In the genomic region with DNA sequence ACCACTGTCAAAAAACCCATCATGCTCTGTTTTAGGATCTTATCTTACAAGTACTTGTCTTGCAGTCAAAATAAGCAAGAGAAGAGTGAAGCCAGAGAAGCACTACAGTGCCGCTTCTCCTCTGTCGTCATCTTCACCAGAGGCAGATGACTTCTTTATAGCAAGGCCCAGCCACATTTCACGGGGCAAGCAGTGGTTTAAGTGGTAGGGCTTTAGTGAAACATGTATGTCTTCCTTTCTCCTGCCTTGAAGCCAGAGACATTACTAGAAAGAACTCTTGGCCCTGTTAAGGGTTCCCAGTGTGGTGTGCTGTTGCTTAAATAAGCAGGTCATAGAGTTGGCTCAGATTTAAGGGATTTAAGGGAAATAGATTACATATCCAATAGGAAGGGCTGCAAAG, we compare ENCODE assay signal across 15 cellular contexts. TPM values are rescaled to one million over a fixed set of nuclear protein-coding genes. Genes with fewer than 3 reads are reported as not detected.
DNase-seq lines count a peak whose midpoint lies in the region; ATAC-seq and TF ChIP-seq lines count a peak whose summit lies in the region.
"Had no signal": no experiment of that assay in that cellular context is flagged by ENCODE, and none has a peak within 500 bp of the region (broad histone marks: within the 10 kb centered on the region; RNA-seq: fewer than 3 reads in every experiment).

No MANE protein-coding gene starts in this region.

- no peaks in the 10 kb centered on the region for H3K9me3 Mint-ChIP-seq in WTC11
- no peaks in the 10 kb centered on the region for H3K9me3 Mint-ChIP-seq in nephron progenitor cell
- H3K9me3 Mint-ChIP-seq: CD4-positive, alpha-beta memory T cell had no signal

- H3K27ac ChIP-seq in HEK293 (ENCODE audit: extremely low read depth, low read depth, low read length): no peak overlapping the region

- H3K4me1 Mint-ChIP-seq in WTC11 (no peaks in the 10 kb centered on the region), nephron progenitor cell (no peaks in the 10 kb centered on the region)
- H3K4me1 Mint-ChIP-seq: CD4-positive, alpha-beta memory T cell had no signal

- H3K4me3 Mint-ChIP-seq in WTC11 (no peak overlapping the region), nephron progenitor cell (no peak overlapping the region)
- H3K4me3 Mint-ChIP-seq: CD4-positive, alpha-beta memory T cell had no signal

- H3K36me3 ChIP-seq in HEK293 (ENCODE audit: control insufficient read depth in 2 of 2, insufficient read depth in 1 of 2, low read length in 2 of 2): peaks cover 4 to 51% of the 10 kb centered on the region in 2 experiments

- H3K4me1 ChIP-seq in HEK293 (ENCODE audit: control insufficient read depth, insufficient read depth, low read length): no peaks in the 10 kb centered on the region
- H3K4me1 ChIP-seq: HAP-1 had no signal

- TF ChIP-seq CTCF in HEK293 (tag by site-specific recombination; IDR thresholded peaks at IDR 0.05): no peak
- TF ChIP-seq CTCF in WTC11 (IDR thresholded peaks at IDR 0.05): no peak
- no peak for TF ChIP-seq CTCF in nephron progenitor cell (IDR thresholded peaks at IDR 0.05)

- H3K36me3 Mint-ChIP-seq in WTC11: peaks cover 76% of the 10 kb centered on the region
- H3K36me3 Mint-ChIP-seq in nephron progenitor cell (ENCODE audit: low read depth): peaks cover 72% of the 10 kb centered on the region

- ATAC-seq in WTC11: no peak
- no peak for ATAC-seq in GM21360 (IDR thresholded peaks at IDR 0.05; ENCODE audit: unreplicated experiment)

- DNase-seq in WTC11 (ENCODE audit: low spot score) (no peak), nephron progenitor cell (no peak), NOMO-1 (lab: John Stamatoyannopoulos, UW; ENCODE audit: unreplicated experiment in 2 of 2) (no peak)
- DNase-seq in activated CD8-positive, alpha-beta memory T cell treated with anti-CD3 and anti-CD28 coated beads for 24 hours: no peak
- DNase-seq: C1 segment of cervical spinal cord; Calu3; CD4-positive, alpha-beta memory T cell; COR-L47; DMS53; DMS79 treated with DMSO at 0.1 percent for 48 hours; GF-D8; GOT3 had no signal

- CTCF ChIA-PET in HEK293 (lab: Yijun Ruan, JAX): no interaction called here
- CTCF ChIA-PET in WTC11 (lab: Charles Lee): interaction anchor here (1.6 kb wide), 1 partner anchor 93 kb away, joined by 8 read pairs; no protein-coding TSS in a partner anchor

- H3K9me3 ChIP-seq in HEK293 (ENCODE audit: control insufficient read depth, insufficient read depth, low read depth, low read length): no peaks in the 10 kb centered on the region
- H3K9me3 ChIP-seq: HAP-1 had no signal

- POLR2A ChIA-PET in HEK293 (lab: Yijun Ruan, JAX) (no interaction called here), WTC11 (lab: Charles Lee) (no interaction called here)

- no peak overlapping the region for H3K4me3 ChIP-seq in HEK293 (ENCODE audit: low read depth, low read length)
- H3K4me3 ChIP-seq: HAP-1 had no signal

- H3K27ac Mint-ChIP-seq in WTC11 (peak overlapping the region; percentile 72; the same call in 1 of the 2 replicates), nephron progenitor cell (peak overlapping the region; percentile 89)
- H3K27ac Mint-ChIP-seq: CD4-positive, alpha-beta memory T cell had no signal

- H3K27me3 Mint-ChIP-seq in WTC11 (ENCODE audit: low read depth): no peaks in the 10 kb centered on the region
- no peaks in the 10 kb centered on the region for H3K27me3 Mint-ChIP-seq in nephron progenitor cell (ENCODE audit: low read depth, poor library complexity)
- H3K27me3 Mint-ChIP-seq: CD4-positive, alpha-beta memory T cell had no signal

TF ChIP-seq in HEK293, 187 proteins besides CTCF, POLR2A, EP300 and RAD21:
- TF ChIP-seq ZNF169 (tag by site-specific recombination; IDR thresholded peaks at IDR 0.05): no peak
- TF ChIP-seq, protein P1, sequence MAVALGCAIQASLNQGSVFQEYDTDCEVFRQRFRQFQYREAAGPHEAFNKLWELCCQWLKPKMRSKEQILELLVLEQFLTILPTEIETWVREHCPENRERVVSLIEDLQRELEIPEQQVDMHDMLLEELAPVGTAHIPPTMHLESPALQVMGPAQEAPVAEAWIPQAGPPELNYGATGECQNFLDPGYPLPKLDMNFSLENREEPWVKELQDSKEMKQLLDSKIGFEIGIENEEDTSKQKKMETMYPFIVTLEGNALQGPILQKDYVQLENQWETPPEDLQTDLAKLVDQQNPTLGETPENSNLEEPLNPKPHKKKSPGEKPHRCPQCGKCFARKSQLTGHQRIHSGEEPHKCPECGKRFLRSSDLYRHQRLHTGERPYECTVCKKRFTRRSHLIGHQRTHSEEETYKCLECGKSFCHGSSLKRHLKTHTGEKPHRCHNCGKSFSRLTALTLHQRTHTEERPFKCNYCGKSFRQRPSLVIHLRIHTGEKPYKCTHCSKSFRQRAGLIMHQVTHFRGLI (tag by site-specific recombination; IDR thresholded peaks at IDR 0.05): peak; percentile 91

TF ChIP-seq in WTC11, 78 proteins besides CTCF, POLR2A, EP300 and RAD21:
- TF ChIP-seq CBFB (CRISPR knock-in tag; IDR thresholded peaks at IDR 0.05; ENCODE audit: low read depth) (no peak), JAZF1 (CRISPR knock-in tag; IDR thresholded peaks at IDR 0.05) (no peak), EMX1 (CRISPR knock-in tag; IDR thresholded peaks at IDR 0.05) (no peak), ELF4 (CRISPR knock-in tag; IDR thresholded peaks at IDR 0.05; ENCODE audit: low read depth) (no peak), NR2C2 (CRISPR knock-in tag; IDR thresholded peaks at IDR 0.05) (no peak)
- TF ChIP-seq, protein P2, sequence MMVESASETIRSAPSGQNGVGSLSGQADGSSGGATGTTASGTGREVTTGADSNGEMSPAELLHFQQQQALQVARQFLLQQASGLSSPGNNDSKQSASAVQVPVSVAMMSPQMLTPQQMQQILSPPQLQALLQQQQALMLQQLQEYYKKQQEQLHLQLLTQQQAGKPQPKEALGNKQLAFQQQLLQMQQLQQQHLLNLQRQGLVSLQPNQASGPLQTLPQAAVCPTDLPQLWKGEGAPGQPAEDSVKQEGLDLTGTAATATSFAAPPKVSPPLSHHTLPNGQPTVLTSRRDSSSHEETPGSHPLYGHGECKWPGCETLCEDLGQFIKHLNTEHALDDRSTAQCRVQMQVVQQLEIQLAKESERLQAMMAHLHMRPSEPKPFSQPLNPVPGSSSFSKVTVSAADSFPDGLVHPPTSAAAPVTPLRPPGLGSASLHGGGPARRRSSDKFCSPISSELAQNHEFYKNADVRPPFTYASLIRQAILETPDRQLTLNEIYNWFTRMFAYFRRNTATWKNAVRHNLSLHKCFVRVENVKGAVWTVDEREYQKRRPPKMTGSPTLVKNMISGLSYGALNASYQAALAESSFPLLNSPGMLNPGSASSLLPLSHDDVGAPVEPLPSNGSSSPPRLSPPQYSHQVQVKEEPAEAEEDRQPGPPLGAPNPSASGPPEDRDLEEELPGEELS (CRISPR knock-in tag; IDR thresholded peaks at IDR 0.05): no peak
- TF ChIP-seq, protein P3, sequence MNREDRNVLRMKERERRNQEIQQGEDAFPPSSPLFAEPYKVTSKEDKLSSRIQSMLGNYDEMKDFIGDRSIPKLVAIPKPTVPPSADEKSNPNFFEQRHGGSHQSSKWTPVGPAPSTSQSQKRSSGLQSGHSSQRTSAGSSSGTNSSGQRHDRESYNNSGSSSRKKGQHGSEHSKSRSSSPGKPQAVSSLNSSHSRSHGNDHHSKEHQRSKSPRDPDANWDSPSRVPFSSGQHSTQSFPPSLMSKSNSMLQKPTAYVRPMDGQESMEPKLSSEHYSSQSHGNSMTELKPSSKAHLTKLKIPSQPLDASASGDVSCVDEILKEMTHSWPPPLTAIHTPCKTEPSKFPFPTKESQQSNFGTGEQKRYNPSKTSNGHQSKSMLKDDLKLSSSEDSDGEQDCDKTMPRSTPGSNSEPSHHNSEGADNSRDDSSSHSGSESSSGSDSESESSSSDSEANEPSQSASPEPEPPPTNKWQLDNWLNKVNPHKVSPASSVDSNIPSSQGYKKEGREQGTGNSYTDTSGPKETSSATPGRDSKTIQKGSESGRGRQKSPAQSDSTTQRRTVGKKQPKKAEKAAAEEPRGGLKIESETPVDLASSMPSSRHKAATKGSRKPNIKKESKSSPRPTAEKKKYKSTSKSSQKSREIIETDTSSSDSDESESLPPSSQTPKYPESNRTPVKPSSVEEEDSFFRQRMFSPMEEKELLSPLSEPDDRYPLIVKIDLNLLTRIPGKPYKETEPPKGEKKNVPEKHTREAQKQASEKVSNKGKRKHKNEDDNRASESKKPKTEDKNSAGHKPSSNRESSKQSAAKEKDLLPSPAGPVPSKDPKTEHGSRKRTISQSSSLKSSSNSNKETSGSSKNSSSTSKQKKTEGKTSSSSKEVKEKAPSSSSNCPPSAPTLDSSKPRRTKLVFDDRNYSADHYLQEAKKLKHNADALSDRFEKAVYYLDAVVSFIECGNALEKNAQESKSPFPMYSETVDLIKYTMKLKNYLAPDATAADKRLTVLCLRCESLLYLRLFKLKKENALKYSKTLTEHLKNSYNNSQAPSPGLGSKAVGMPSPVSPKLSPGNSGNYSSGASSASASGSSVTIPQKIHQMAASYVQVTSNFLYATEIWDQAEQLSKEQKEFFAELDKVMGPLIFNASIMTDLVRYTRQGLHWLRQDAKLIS (CRISPR knock-in tag; IDR thresholded peaks at IDR 0.05; ENCODE audit: borderline replicate concordance): no peak

RNA-seq across cellular contexts. Expression of a gene that starts 42.9 kb away (rescaled TPM):
- 4.7 to 5.6 TPM (median 5.1 TPM) in 3 replicates for total RNA-seq in WTC11 (2021)
